Comparison of ENCODE assay signal across 22 cellular contexts in genomic region chr19:54916822-54917221, GRCh38. TPM values are rescaled to one million over a fixed set of nuclear protein-coding genes. Genes with fewer than 3 reads are reported as not detected.
DNase-seq lines count a peak whose midpoint lies in the region; ATAC-seq and TF ChIP-seq lines count a peak whose summit lies in the region.
"Had no signal": no experiment of that assay in that cellular context is flagged by ENCODE, and none has a peak within 500 bp of the region (broad histone marks: within the 10 kb centered on the region; RNA-seq: fewer than 3 reads in every experiment).

No MANE protein-coding gene starts in this region.

- intact Hi-C loops in OCI-LY7 (cut with micrococcal nuclease; ENCODE audit: unreplicated experiment) (no loop called here), transverse colon (cut with DNase I; ENCODE audit: low total_unique reads) (no loop called here)

- BruUV-seq in OCI-LY7 (replicated peaks; lab: Mats Ljungman, UMichigan), result no TSS peak

- H3K4me1 ChIP-seq in OCI-LY7 (ENCODE audit: insufficient read depth, low read length, poor library complexity, severe bottlenecking) (peaks cover 7% of the 10 kb centered on the region), transverse colon (no peaks in the 10 kb centered on the region)
- H3K4me1 ChIP-seq: pancreas, SJSA1 had no signal

- H3K36me3 ChIP-seq in OCI-LY7 (ENCODE audit: insufficient read depth, low read length), result no peaks in the 10 kb centered on the region
- H3K36me3 ChIP-seq in transverse colon, result no peaks in the 10 kb centered on the region
- H3K36me3 ChIP-seq: pancreas, SJSA1 had no signal

- 0 out of 2 replicates have a peak overlapping the region, but pooled peaks have one; percentile 33 for H2AFZ ChIP-seq in OCI-LY7 (ENCODE audit: low read length)

- H3K27ac ChIP-seq in OCI-LY7 (ENCODE audit: low read depth, low read length, poor library complexity, severe bottlenecking) (no peak overlapping the region), transverse colon (no peak overlapping the region)
- H3K27ac ChIP-seq: pancreas, SJSA1 had no signal

- POLR2A ChIA-PET in OCI-LY7 (lab: Charles Lee), result no interaction called here

- H3K9me2 ChIP-seq in OCI-LY7 (ENCODE audit: insufficient read depth, low read length), result no peaks in the 10 kb centered on the region

- H3K4me3 ChIP-seq in OCI-LY7 (ENCODE audit: low read depth, low read length, poor library complexity, severe bottlenecking) (no peak overlapping the region), transverse colon (no peak overlapping the region)
- H3K4me3 ChIP-seq: pancreas, SJSA1 had no signal

- H3K27me3 ChIP-seq in transverse colon, result peaks cover 3% of the 10 kb centered on the region
- H3K27me3 ChIP-seq: pancreas, SJSA1 had no signal

- H4K20me1 ChIP-seq in OCI-LY7 (ENCODE audit: insufficient read depth, low read length), result no peaks in the 10 kb centered on the region

- TF ChIP-seq POLR2A in transverse colon (IDR thresholded peaks at IDR 0.05), result no peak

- ATAC-seq in HG03139 (IDR thresholded peaks at IDR 0.05; ENCODE audit: unreplicated experiment) (no peak), GM21786 (IDR thresholded peaks at IDR 0.05; ENCODE audit: unreplicated experiment) (no peak)
- ATAC-seq: pancreas, T-helper 17 cell had no signal

- in situ Hi-C loops in GM13976 (cut with MboI; ENCODE audit: low sequenced_read_pairs, unreplicated experiment), result loop anchor here (25.0 kb wide), 1 partner anchor 430 kb away; no protein-coding TSS in a partner anchor
- in situ Hi-C loops in transverse colon (cut with MboI; ENCODE audit: low pct_ligation_motif_present in 1 of 4, low pct_unique_long_range_greater_than_20kb in 1 of 4, low sequenced_read_pairs in 3 of 4), result no loop called here

- no peaks in the 10 kb centered on the region for H3K79me2 ChIP-seq in OCI-LY7 (ENCODE audit: insufficient read depth, low read depth, low read length)

- no peak overlapping the region for H3K4me2 ChIP-seq in OCI-LY7 (ENCODE audit: low read length)

- CTCF ChIA-PET in OCI-LY7 (lab: Charles Lee; ENCODE audit: unreplicated experiment), result no interaction called here

- DNase-seq in Ammon's horn (ENCODE audit: low spot score), result peak; percentile 7
- DNase-seq in GM13976 (ENCODE audit: low spot score), result peak; percentile 55
- peak; percentile 20 for DNase-seq in OCI-LY7 (ENCODE audit: low spot score)
- DNase-seq in inferior parietal cortex (ENCODE audit: extremely low spot score), result peak; percentile 2
- no peak for DNase-seq in transverse colon
- no peak for DNase-seq in stimulated activated naive CD4-positive, alpha-beta T cell (lab: John Stamatoyannopoulos, UW)
- DNase-seq: ACHN; activated CD8-positive, alpha-beta memory T cell treated with anti-CD3 and anti-CD28 coated beads, Interleukin-2, amount 50 U/mL, for 4 hours; activated effector memory CD4-positive, alpha-beta T cell treated with Interleukin-2 at 50 U/mL for 16 hours; CD8-positive, alpha-beta memory T cell; MM.1S; NCI-H2081; NCI-H510A treated with DMSO at 0.1 percent for 48 hours; pancreas; stimulated activated CD4-positive, alpha-beta T cell treated with anti-CD3 and anti-CD28 coated beads, Interleukin-2, amount 100 ng/mL, for 24 hours; T-helper 17 cell had no signal

- no peak for TF ChIP-seq CTCF in GM13976 (IDR thresholded peaks at IDR 0.05; ENCODE audit: borderline replicate concordance, control extremely low read depth, extremely low read depth, insufficient read depth, missing control alignments)
- no peak for TF ChIP-seq CTCF in OCI-LY7 (conservative IDR thresholded peaks at IDR 0.05; ENCODE audit: low read length)
- TF ChIP-seq CTCF in transverse colon (IDR thresholded peaks at IDR 0.05), result no peak

- TF ChIP-seq EP300 in transverse colon (IDR thresholded peaks at IDR 0.05; ENCODE audit: low read depth), result no peak

- WGBS in transverse colon (ENCODE audit: low coverage in 1 of 2), 2 donors, result 60 to 75% methylated on average over 2 to 11 of the region's 11 CpGs

- H3K9me3 ChIP-seq in OCI-LY7 (ENCODE audit: low read length) (no peaks in the 10 kb centered on the region), transverse colon (no peaks in the 10 kb centered on the region)
- H3K9me3 ChIP-seq: pancreas, SJSA1 had no signal

RNA-seq across cellular contexts. Expression of gene NCR1, which starts 10.9 kb away (rescaled TPM):
- total RNA-seq in OCI-LY7 (2014; rRNA removed; shearing (Covaris generic)), result not detected in 2 replicates
- not detected in 2 replicates for total RNA-seq in OCI-LY7 (2022)
- total RNA-seq in transverse colon, result 1 to 10 TPM in 1 of 4 donors, under 1 TPM in 1, not detected in 2; 0.41 to 1.9 TPM
- total RNA-seq: lower leg skin, myocyte, SJSA1, T-helper 17 cell had no signal

RNA-seq across cellular contexts. Expression of gene NLRP7, which starts 30.5 kb away (rescaled TPM):
- 0.41 and 0.69 TPM in 2 replicates for total RNA-seq in OCI-LY7 (2014; rRNA removed; shearing (Covaris generic))
- total RNA-seq in OCI-LY7 (2022) (5.6 and 8.8 TPM in 2 replicates), transverse colon (not detected)
- total RNA-seq: CD8-positive, alpha-beta memory T cell; lower leg skin; myocyte; SJSA1; T-helper 17 cell; urinary bladder had no signal

RNA-seq across cellular contexts. Expression of gene FCAR, which starts 42.8 kb away (rescaled TPM):
- total RNA-seq in OCI-LY7 (2014; rRNA removed; shearing (Covaris generic)), result not detected in 2 replicates
- total RNA-seq in OCI-LY7 (2022) (not detected in 2 replicates), transverse colon (not detected)
- total RNA-seq: CD8-positive, alpha-beta memory T cell; myocyte; SJSA1; urinary bladder had no signal

RNA-seq across cellular contexts. Expression of gene NLRP2, which starts 49.4 kb away (rescaled TPM):
- total RNA-seq in OCI-LY7 (2014; rRNA removed; shearing (Covaris generic)), result not detected in 2 replicates
- total RNA-seq in OCI-LY7 (2022) (not detected in 2 replicates), transverse colon (10 to 100 TPM in 3 of 4 donors, 1 to 10 TPM in 1; 3.2 to 39.6 (median 16.7) TPM)
- total RNA-seq: myocyte, SJSA1 had no signal

Comparison
In these comparisons a context has a peak if more than half of its experiments do, and no peak if none do; other contexts are left out.
1. DNase-seq: peak in Ammon's horn (single experiment), GM13976 (single experiment), OCI-LY7 (single experiment) and inferior parietal cortex (single experiment); none in transverse colon (single experiment) and stimulated activated naive CD4-positive, alpha-beta T cell (0 of 6).